23 cellular contexts compared by ENCODE assay signal in genomic region chr10:27439101-27439500, GRCh38.
DNase-seq lines count a peak whose midpoint lies in the region; ATAC-seq and TF ChIP-seq lines count a peak whose summit lies in the region.
"Had no signal": no experiment of that assay in that cellular context is flagged by ENCODE, and none has a peak within 500 bp of the region (broad histone marks: within the 10 kb centered on the region; RNA-seq: fewer than 3 reads in every experiment).

No MANE protein-coding gene starts in this region.

- H3K9me2 ChIP-seq in HCT116 (ENCODE audit: insufficient read depth) = no peaks in the 10 kb centered on the region

- H3K79me2 ChIP-seq in HCT116 (ENCODE audit: insufficient read depth, low read length) = no peaks in the 10 kb centered on the region

- intact Hi-C loops in HCT116 (cut with micrococcal nuclease) = no loop called here

- H2AFZ ChIP-seq in HCT116 (ENCODE audit: low read depth, low read length, poor library complexity, severe bottlenecking) = peak overlapping the region; percentile 93

- no peak for DNase-seq in HCT116 (ENCODE audit: low read depth, low spot score)
- peak; percentile 15 for DNase-seq in epithelial cell of esophagus (ENCODE audit: low read depth)
- DNase-seq in inferior parietal cortex (ENCODE audit: extremely low spot score) = peak; percentile 5
- peak; percentile 35 for DNase-seq in superior temporal gyrus (ENCODE audit: extremely low spot score)
- DNase-seq in activated CD4-positive, alpha-beta T cell treated with anti-CD3 and anti-CD28 coated beads for 1 hour = no peak
- DNase-seq in NCI-H526 treated with DMSO at 0.1 percent for 48 hours (lab: John Stamatoyannopoulos, UW) = no peak
- DNase-seq: AML-193; Caco-2; CD4-positive, alpha-beta memory T cell; DMS79; GF-D8; GOT3; NCI-H1092 treated with DMSO at 0.1 percent for 48 hours; NCI-H1436 treated with DMSO at 0.1 percent for 48 hours; NCI-H1930; NCI-H2107; NCI-H524; NCI-H774; SIG-M5 had no signal

- H3K4me3 ChIP-seq in HCT116 (replicated peaks in 1 of 2; ENCODE audit: low read depth in 1 of 2, low read length in 2 of 2) = no peak overlapping the region
- no peak overlapping the region for H3K4me3 ChIP-seq in epithelial cell of esophagus (ENCODE audit: low read length)
- H3K4me3 ChIP-seq: BLaER1 treated with 17β-estradiol and CSF1 and Interleukin-3, amounts not matched to agents 10 nM and 100 nM; HAP-1 had no signal

- no peak for TF ChIP-seq RAD21 in HCT116 (IDR thresholded peaks at IDR 0.05; ENCODE audit: low read depth)

- POLR2A ChIA-PET in HCT116 (lab: Charles Lee) = no interaction called here

- CTCF ChIA-PET in HCT116 (lab: Charles Lee) = no interaction called here

- no peak overlapping the region for H3K4me2 ChIP-seq in HCT116 (ENCODE audit: low read length)
- H3K4me2 ChIP-seq: BLaER1 treated with 17β-estradiol and CSF1 and Interleukin-3, amounts not matched to agents 10 nM and 100 nM had no signal

- H3K27me3 ChIP-seq in HCT116 (ENCODE audit: insufficient read depth, low read length) = no peaks in the 10 kb centered on the region
- H3K27me3 ChIP-seq: BLaER1 treated with 17β-estradiol and CSF1 and Interleukin-3, amounts not matched to agents 10 nM and 100 nM had no signal

- TF ChIP-seq CTCF in HCT116 (IDR thresholded peaks at IDR 0.05 in 2 of 3, conservative IDR thresholded peaks at IDR 0.05 in 1 of 3; ENCODE audit: borderline replicate concordance in 1 of 3, insufficient read depth in 1 of 3, low read depth in 2 of 3, low read length in 2 of 3) (no peak), epithelial cell of esophagus (IDR thresholded peaks at IDR 0.05; ENCODE audit: insufficient read depth, low read depth, low read length, missing control alignments) (no peak)

- no peak overlapping the region for H3K27ac ChIP-seq in HCT116 (ENCODE audit: low read depth, low read length)
- H3K27ac ChIP-seq: BLaER1 treated with 17β-estradiol and CSF1 and Interleukin-3, amounts not matched to agents 10 nM and 100 nM; HL-60 had no signal

- BruUV-seq in HCT116 (replicated peaks; lab: Mats Ljungman, UMichigan) = no TSS peak

- H3K9ac ChIP-seq in HCT116 (ENCODE audit: low read length) = no peak overlapping the region
- H3K9ac ChIP-seq: BLaER1 treated with 17β-estradiol and CSF1 and Interleukin-3, amounts not matched to agents 10 nM and 100 nM had no signal

- H4K20me1 ChIP-seq in HCT116 (ENCODE audit: insufficient read depth) = no peaks in the 10 kb centered on the region
- H4K20me1 ChIP-seq: BLaER1 treated with 17β-estradiol and CSF1 and Interleukin-3, amounts not matched to agents 10 nM and 100 nM had no signal

- TF ChIP-seq POLR2A in HCT116 (IDR thresholded peaks at IDR 0.05; ENCODE audit: borderline replicate concordance, extremely low read depth, insufficient read depth, insufficient read length) = no peak

- no peaks in the 10 kb centered on the region for H3K4me1 ChIP-seq in HCT116 (ENCODE audit: control insufficient read depth in 1 of 2, insufficient read depth in 2 of 2, low read length in 2 of 2)
- H3K4me1 ChIP-seq: Caco-2, HAP-1 had no signal

- no peaks in the 10 kb centered on the region for H3K9me3 ChIP-seq in HCT116 (ENCODE audit: control insufficient read depth in 1 of 2, insufficient read depth in 1 of 2, low read depth in 1 of 2, low read length in 2 of 2)
- H3K9me3 ChIP-seq: BLaER1 treated with 17β-estradiol and CSF1 and Interleukin-3, amounts not matched to agents 10 nM and 100 nM; Caco-2; HAP-1 had no signal

- RAD21 ChIA-PET in HCT116 (lab: Charles Lee; ENCODE audit: low non-redundant PET in 1 of 2, low total read pairs in 2 of 2, uncharacterized antibody in 2 of 2, unreplicated experiment in 2 of 2) = no interaction called here

- ATAC-seq in HCT116 (no peak), HG02623 (IDR thresholded peaks at IDR 0.05; ENCODE audit: unreplicated experiment) (no peak)

- H3K36me3 ChIP-seq in HCT116 (ENCODE audit: control insufficient read depth in 1 of 2, insufficient read depth in 2 of 2, low read length in 2 of 2) = no peaks in the 10 kb centered on the region
- H3K36me3 ChIP-seq: BLaER1 treated with 17β-estradiol and CSF1 and Interleukin-3, amounts not matched to agents 10 nM and 100 nM; HAP-1 had no signal

TF ChIP-seq in HCT116, 20 proteins besides CTCF, POLR2A, EP300 and RAD21:
- TF ChIP-seq SIN3A (IDR thresholded peaks at IDR 0.05; ENCODE audit: low read depth) = no peak
- TF ChIP-seq FOSL1 (IDR thresholded peaks at IDR 0.05; ENCODE audit: low read depth) = no peak
- TF ChIP-seq EZH2 (IDR thresholded peaks at IDR 0.05) = no peak
- no peak for TF ChIP-seq ZNF274 (IDR thresholded peaks at IDR 0.05; ENCODE audit: low read depth, low read length)
- TF ChIP-seq ATF3 (IDR thresholded peaks at IDR 0.05) = no peak
- no peak for TF ChIP-seq CEBPB (IDR thresholded peaks at IDR 0.05; ENCODE audit: low read depth)
- no peak for TF ChIP-seq MAX (IDR thresholded peaks at IDR 0.05)
- no peak for TF ChIP-seq ZBTB33 (IDR thresholded peaks at IDR 0.05; ENCODE audit: extremely low read depth, insufficient replicate concordance, low read length)
- TF ChIP-seq YY1 (IDR thresholded peaks at IDR 0.05; ENCODE audit: extremely low read depth, insufficient replicate concordance, low read depth, low read length) = no peak
- TF ChIP-seq REST (IDR thresholded peaks at IDR 0.05; ENCODE audit: low read depth) = no peak
- no peak for TF ChIP-seq JUND (IDR thresholded peaks at IDR 0.05)
- TF ChIP-seq SP1 (IDR thresholded peaks at IDR 0.05; ENCODE audit: low read depth) = no peak
- TF ChIP-seq ELF1 (IDR thresholded peaks at IDR 0.05; ENCODE audit: borderline replicate concordance, low read depth) = no peak
- TF ChIP-seq EGR1 (IDR thresholded peaks at IDR 0.05; ENCODE audit: low read depth) = no peak
- TF ChIP-seq POLR2AphosphoS5 (IDR thresholded peaks at IDR 0.05; ENCODE audit: low read depth, low read length) = no peak
- TF ChIP-seq SRF (IDR thresholded peaks at IDR 0.05; ENCODE audit: low read depth) = no peak

Comparison
In these comparisons a context has a peak if more than half of its experiments do, and no peak if none do; other contexts are left out.
1. DNase-seq: peak in epithelial cell of esophagus (single experiment), inferior parietal cortex (single experiment) and superior temporal gyrus (single experiment); none in HCT116 (single experiment), activated CD4-positive, alpha-beta T cell treated with anti-CD3 and anti-CD28 coated beads for 1 hour (single experiment) and NCI-H526 treated with DMSO at 0.1 percent for 48 hours (single experiment).